Comparison of ENCODE assay signal across 11 cellular contexts in genomic region chr7:80781561-80781979, GRCh38.
DNase-seq lines count a peak whose midpoint lies in the region; FAIRE-seq and TF ChIP-seq lines count a peak whose summit lies in the region.
"Had no signal": no experiment of that assay in that cellular context is flagged by ENCODE, and none has a peak within 500 bp of the region (broad histone marks: within the 10 kb centered on the region; RNA-seq: fewer than 3 reads in every experiment).

No MANE protein-coding gene starts in this region.

- H3K79me2 ChIP-seq in endothelial cell of umbilical vein (ENCODE audit: control insufficient read depth, insufficient read depth, low read length), result no peaks in the 10 kb centered on the region

- CTCF ChIA-PET in A673 (lab: Charles Lee), result no interaction called here
- CTCF ChIA-PET in endothelial cell of umbilical vein (lab: Charles Lee), result no interaction called here

- BruUV-seq in A673 (replicated peaks; lab: Mats Ljungman, UMichigan) (no TSS peak), endothelial cell of umbilical vein (replicated peaks; lab: Mats Ljungman, UMichigan) (no TSS peak)

- TF ChIP-seq CTCF in A673 (conservative IDR thresholded peaks at IDR 0.05; ENCODE audit: low read depth, low read length) (no peak), endothelial cell of umbilical vein (IDR thresholded peaks at IDR 0.05; ENCODE audit: extremely low read depth in 1 of 2, insufficient read depth in 1 of 2, low read depth in 1 of 2, low read length in 2 of 2) (no peak), progenitor cell of endocrine pancreas (IDR thresholded peaks at IDR 0.05; ENCODE audit: unreplicated experiment) (no peak)

- H3K4me3 ChIP-seq in A673 (ENCODE audit: low read depth, low read length, poor library complexity, severe bottlenecking) (no peak overlapping the region), MG63 (no peak overlapping the region), endothelial cell of umbilical vein (replicated peaks in 1 of 3; ENCODE audit: insufficient read depth in 1 of 3, low read depth in 1 of 3, low read length in 3 of 3) (no peak overlapping the region)

- H3K4me2 ChIP-seq in endothelial cell of umbilical vein (ENCODE audit: insufficient read depth, low read length), result no peak overlapping the region

- POLR2A ChIA-PET in A673 (lab: Charles Lee; ENCODE audit: low non-redundant PET), result no interaction called here
- POLR2A ChIA-PET in endothelial cell of umbilical vein (lab: Charles Lee), result no interaction called here

- H3K27ac Mint-ChIP-seq in progenitor cell of endocrine pancreas, result no peak overlapping the region
- H3K27ac Mint-ChIP-seq: B cell, memory B cell had no signal

- no peak overlapping the region for H3K4me3 Mint-ChIP-seq in progenitor cell of endocrine pancreas (ENCODE audit: low read depth)
- H3K4me3 Mint-ChIP-seq: B cell, memory B cell had no signal

- H4K20me1 ChIP-seq in endothelial cell of umbilical vein (replicated peaks; ENCODE audit: control insufficient read depth, extremely low read depth, insufficient read depth, low read length), result no peaks in the 10 kb centered on the region

- dilution Hi-C loops in endothelial cell of umbilical vein (cut with MboI; ENCODE audit: extremely low pct_ligation_motif_present, low sequenced_read_pairs), result no loop called here

- H2AFZ ChIP-seq in endothelial cell of umbilical vein (ENCODE audit: low read depth, low read length), result no peak overlapping the region

- no peaks in the 10 kb centered on the region for H3K9me3 Mint-ChIP-seq in progenitor cell of endocrine pancreas (ENCODE audit: low read depth)

- H3K4me1 ChIP-seq in A673 (ENCODE audit: insufficient read depth, low read length, poor library complexity, severe bottlenecking) (peaks cover 34% of the 10 kb centered on the region), endothelial cell of umbilical vein (ENCODE audit: control insufficient read depth, extremely low read depth, insufficient read depth, low read length) (no peaks in the 10 kb centered on the region)

- H3K27me3 ChIP-seq in A673 (replicated peaks; ENCODE audit: insufficient read depth, low read depth, low read length, poor library complexity), result no peaks in the 10 kb centered on the region
- no peaks in the 10 kb centered on the region for H3K27me3 ChIP-seq in MG63
- no peaks in the 10 kb centered on the region for H3K27me3 ChIP-seq in endothelial cell of umbilical vein (ENCODE audit: control insufficient read depth in 2 of 2, insufficient read depth in 2 of 2, low read length in 2 of 2)

- H3K36me3 Mint-ChIP-seq in progenitor cell of endocrine pancreas (ENCODE audit: insufficient read depth), result peaks cover 26% of the 10 kb centered on the region
- H3K36me3 Mint-ChIP-seq: memory B cell had no signal

- FAIRE-seq in endothelial cell of umbilical vein (lab: Jason Lieb, UNC), result no peak
- no peak for FAIRE-seq in GM19239 (lab: Jason Lieb, UNC)

- no peak overlapping the region for H3K9ac ChIP-seq in endothelial cell of umbilical vein (replicated peaks; ENCODE audit: extremely low read depth, insufficient read depth, low read length)

- H3K9me1 ChIP-seq in endothelial cell of umbilical vein (replicated peaks; ENCODE audit: control insufficient read depth, extremely low read depth, insufficient read depth, low read length), result no peaks in the 10 kb centered on the region

- H3K36me3 ChIP-seq in A673 (ENCODE audit: insufficient read depth, low read length, poor library complexity, severe bottlenecking) (no peaks in the 10 kb centered on the region), MG63 (peaks cover 16% of the 10 kb centered on the region), endothelial cell of umbilical vein (ENCODE audit: control insufficient read depth in 2 of 2, extremely low read depth in 1 of 2, insufficient read depth in 2 of 2, low read length in 2 of 2) (no peaks in the 10 kb centered on the region)

- TF ChIP-seq POLR2A in endothelial cell of umbilical vein (IDR thresholded peaks at IDR 0.05; ENCODE audit: low read depth, low read length), result no peak

- H3K9me3 ChIP-seq in A673 (ENCODE audit: low read depth, low read length, poor library complexity, severe bottlenecking) (no peaks in the 10 kb centered on the region), MG63 (no peaks in the 10 kb centered on the region), endothelial cell of umbilical vein (replicated peaks; ENCODE audit: control insufficient read depth, insufficient read depth, low read length) (no peaks in the 10 kb centered on the region)

- H3K27ac ChIP-seq in A673 (ENCODE audit: low read depth, low read length, poor library complexity, severe bottlenecking), result no peak overlapping the region
- no peak overlapping the region for H3K27ac ChIP-seq in endothelial cell of umbilical vein (ENCODE audit: insufficient read depth, low read depth, low read length)

- intact Hi-C loops in A673 (cut with micrococcal nuclease; ENCODE audit: unreplicated experiment), result no loop called here
- intact Hi-C loops in endothelial cell of umbilical vein (cut with micrococcal nuclease), result no loop called here

- no peaks in the 10 kb centered on the region for H3K27me3 Mint-ChIP-seq in progenitor cell of endocrine pancreas
- H3K27me3 Mint-ChIP-seq: B cell, memory B cell had no signal

- DNase-seq in A673 (ENCODE audit: low spot score) (peak; percentile 65), MG63 (peak; percentile 77), endothelial cell of umbilical vein (ENCODE audit: low read depth, low spot score) (peak; percentile 74), mucosa of gallbladder (ENCODE audit: low spot score) (peak; percentile 49), progenitor cell of endocrine pancreas (ENCODE audit: low spot score, unreplicated experiment) (no peak), GM19239 (ENCODE audit: insufficient read length, low spot score) (no peak)
- DNase-seq in stimulated activated CD4-positive, alpha-beta T cell treated with anti-CD3 and anti-CD28 coated beads, Interleukin-4, amount 100 ng/mL, for 24 hours, result no peak
- no peak for DNase-seq in activated effector memory CD4-positive, alpha-beta T cell treated with Interleukin-2 at 50 U/mL for 16 hours
- DNase-seq: NCI-H748 treated with DMSO at 0.1 percent for 48 hours had no signal

- peaks cover 5% of the 10 kb centered on the region for H3K4me1 Mint-ChIP-seq in progenitor cell of endocrine pancreas (ENCODE audit: low read depth)
- H3K4me1 Mint-ChIP-seq: B cell, memory B cell had no signal

TF ChIP-seq in endothelial cell of umbilical vein, 7 proteins besides CTCF, POLR2A, EP300 and RAD21:
- TF ChIP-seq GATA2 (IDR thresholded peaks at IDR 0.05; ENCODE audit: insufficient read depth, insufficient read length, low read depth, low read length), result no peak
- no peak for TF ChIP-seq POLR2AphosphoS5 (IDR thresholded peaks at IDR 0.05; ENCODE audit: insufficient read depth, low read depth, low read length)
- TF ChIP-seq JUN (IDR thresholded peaks at IDR 0.05; ENCODE audit: borderline replicate concordance, insufficient read depth, insufficient read length, low read depth), result no peak
- TF ChIP-seq EZH2 (IDR thresholded peaks at IDR 0.05; ENCODE audit: borderline replicate concordance, low read depth, low read length, severe bottlenecking), result no peak
- no peak for TF ChIP-seq MAX (IDR thresholded peaks at IDR 0.05; ENCODE audit: insufficient read depth, insufficient read length)
- no peak for TF ChIP-seq MYC (IDR thresholded peaks at IDR 0.05; ENCODE audit: low read depth, low read length)
- no peak for TF ChIP-seq FOS (IDR thresholded peaks at IDR 0.05; ENCODE audit: borderline replicate concordance, insufficient read depth, low read length)
TF ChIP-seq in endothelial cell of umbilical vein: peak in this region for 0.

Comparison
In these comparisons a context has a peak if more than half of its experiments do, and no peak if none do; other contexts are left out.
1. DNase-seq: peak in A673 (single experiment), MG63 (single experiment), endothelial cell of umbilical vein (single experiment) and mucosa of gallbladder (single experiment); none in progenitor cell of endocrine pancreas (single experiment), GM19239 (single experiment), stimulated activated CD4-positive, alpha-beta T cell treated with anti-CD3 and anti-CD28 coated beads, Interleukin-4, amount 100 ng/mL, for 24 hours (single experiment) and activated effector memory CD4-positive, alpha-beta T cell treated with Interleukin-2 at 50 U/mL for 16 hours (single experiment).